In the genomic region with DNA sequence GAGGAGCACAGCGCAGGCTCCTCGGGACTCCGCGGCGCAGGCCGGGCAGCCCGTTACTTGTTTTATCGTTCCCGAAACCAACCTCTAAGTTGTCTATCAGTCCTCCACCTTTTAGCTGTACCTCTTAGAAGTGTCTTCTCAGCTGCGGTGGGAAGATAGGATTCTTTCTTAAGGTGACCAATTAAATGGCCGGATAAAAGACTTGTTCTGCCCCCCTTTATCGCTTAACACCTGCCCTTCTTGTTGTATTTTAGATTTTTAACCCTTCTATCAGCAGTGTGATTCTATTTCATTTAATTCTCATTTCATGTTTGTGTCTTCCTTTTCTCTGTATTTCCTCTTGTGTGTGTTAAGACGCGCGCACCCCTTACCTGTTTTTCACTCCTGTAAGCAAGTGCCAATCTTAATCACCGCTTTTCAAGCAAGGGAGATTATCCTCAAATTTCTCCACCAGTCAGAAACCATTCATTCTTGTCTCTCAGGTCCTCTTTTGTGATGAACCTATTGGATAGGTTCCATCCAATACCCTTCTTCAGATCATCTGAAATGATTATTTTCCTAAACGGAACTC, we compare ENCODE assay signal across 8 cellular contexts. TPM values are rescaled to one million over a fixed set of nuclear protein-coding genes. Genes with fewer than 3 reads are reported as not detected.
DNase-seq lines count a peak whose midpoint lies in the region; ATAC-seq and TF ChIP-seq lines count a peak whose summit lies in the region.

No MANE protein-coding gene starts in this region.

- H3K14ac ChIP-seq in IMR-90 (replicated peaks; ENCODE audit: low read depth, low read length), result peak overlapping the region; percentile 72

- DNase-seq in G401 (ENCODE audit: low spot score) (peak; percentile 75), IMR-90 (no peak), tibial nerve (ENCODE audit: low spot score in 2 of 2) (no peak), DMS153 (lab: John Stamatoyannopoulos, UW) (no peak)

- H3K9me3 ChIP-seq in IMR-90 (ENCODE audit: control insufficient read depth, insufficient read depth, low read length) (no peaks in the 10 kb centered on the region), liver (ENCODE audit: control insufficient read depth in 4 of 4, low read length in 3 of 4) (no peaks in the 10 kb centered on the region), tibial nerve (no peaks in the 10 kb centered on the region)

- ATAC-seq in GM19468 (IDR thresholded peaks at IDR 0.05; ENCODE audit: extremely low read depth, unreplicated experiment) (peak; percentile 14), IMR-90 (ENCODE audit: low read depth) (no peak), HG03432 (IDR thresholded peaks at IDR 0.05; ENCODE audit: unreplicated experiment) (no peak)

- H2BK120ac ChIP-seq in IMR-90 (ENCODE audit: low read depth, low read length), result peak overlapping the region; percentile 80; the same call in 1 of the 2 replicates

- POLR2A ChIA-PET in IMR-90 (lab: Charles Lee; ENCODE audit: unreplicated experiment), result interaction anchor here (0.7 to 0.8 kb wide), 2 partner anchors 14 to 39 kb away, joined by 3 to 7 read pairs; no protein-coding TSS in a partner anchor

- 40% methylated on average over 1 of the region's 17 CpGs; no CpG with 5 or more reads in 1 of the 2 experiments for WGBS in IMR-90 (ENCODE audit: extremely low coverage in 2 of 2, insufficient read length in 1 of 2), 2 experiments
- 19 to 26% (median 20%) methylated on average over 17 of the region's 17 CpGs for WGBS in adipose tissue, 3 donors
- WGBS in liver, result 16% methylated on average over 17 of the region's 17 CpGs
- WGBS in tibial nerve, 2 donors, result 27 to 28% methylated on average over 17 of the region's 17 CpGs

- peak overlapping the region; percentile 87 for H3K18ac ChIP-seq in IMR-90 (ENCODE audit: low read depth, low read length)

- TF ChIP-seq RAD21 in IMR-90 (IDR thresholded peaks at IDR 0.05; ENCODE audit: low read length) (no peak), liver (IDR thresholded peaks at IDR 0.05) (no peak)

- peak overlapping the region; percentile 76 for H3K4me3 ChIP-seq in IMR-90 (ENCODE audit: insufficient read depth, low read depth, low read length)
- H3K4me3 ChIP-seq in liver (ENCODE audit: low read depth in 1 of 3, low read length in 3 of 3), result peak overlapping the region; percentile 62 to 78 (median 70)
- H3K4me3 ChIP-seq in tibial nerve, result peak overlapping the region; percentile 68 to 91 (median 86)

- H4K91ac ChIP-seq in IMR-90 (ENCODE audit: insufficient read depth, low read depth, low read length), result peak overlapping the region; percentile 84

- dilution Hi-C loops in IMR-90 (cut with HindIII; ENCODE audit: low sequenced_read_pairs, unreplicated experiment), result no loop called here

- H2AK9ac ChIP-seq in IMR-90 (replicated peaks; ENCODE audit: low read depth, low read length, poor library complexity), result peak overlapping the region; percentile 82

- H3K4ac ChIP-seq in IMR-90 (ENCODE audit: low read depth, low read length), result peak overlapping the region; percentile 12; the same call in 1 of the 2 replicates

- no peak for TF ChIP-seq CTCF in IMR-90 (conservative IDR thresholded peaks at IDR 0.05; ENCODE audit: low read depth, low read length)
- no peak for TF ChIP-seq CTCF in liver (IDR thresholded peaks at IDR 0.05; ENCODE audit: low read depth, low read length, missing input control)
- TF ChIP-seq CTCF in tibial nerve (IDR thresholded peaks at IDR 0.05), result no peak

- TF ChIP-seq EP300 in tibial nerve (IDR thresholded peaks at IDR 0.05), result no peak

- BruUV-seq in IMR-90 (replicated peaks; lab: Mats Ljungman, UMichigan), result no TSS peak

- H2AK5ac ChIP-seq in IMR-90 (ENCODE audit: low read depth, low read length), result no peak overlapping the region

- peak overlapping the region; percentile 61; the same call in 2 of the 3 replicates for H2BK15ac ChIP-seq in IMR-90 (ENCODE audit: low read depth, low read length)

- peak overlapping the region; percentile 89 for H4K5ac ChIP-seq in IMR-90 (ENCODE audit: low read depth, low read length)

- CTCF ChIA-PET in IMR-90 (lab: Yijun Ruan, JAX), result interaction anchor here (1.2 kb wide), 1 partner anchor 23 kb away, joined by 3 read pairs; the partner anchor contains the start of gene BDH2

- no peak overlapping the region for H2BK20ac ChIP-seq in IMR-90 (ENCODE audit: low read depth, low read length)

- H3K27ac ChIP-seq in IMR-90 (ENCODE audit: insufficient read depth, low read length) (peak overlapping the region; percentile 71), adipose tissue (ENCODE audit: low read depth, low read length) (peak overlapping the region; percentile 73), liver (ENCODE audit: low read depth in 1 of 2, low read length in 2 of 2) (peak overlapping the region; percentile 97 to 99), tibial nerve (peak overlapping the region; percentile 62 to 93 (median 86))

- H3K36me3 ChIP-seq in IMR-90 (ENCODE audit: control insufficient read depth, insufficient read depth, low read length) (peaks cover 3% of the 10 kb centered on the region; the same call in 1 of the 2 replicates), liver (ENCODE audit: control insufficient read depth in 4 of 4, insufficient read depth in 3 of 4, low read depth in 1 of 4, low read length in 3 of 4) (peaks cover 0 to 10% (median 3%) of the 10 kb centered on the region in 4 donors), tibial nerve (peaks cover 0 to 27% (median 0%) of the 10 kb centered on the region in 3 donors)

- H3K4me2 ChIP-seq in IMR-90 (ENCODE audit: low read depth, low read length), result peak overlapping the region; percentile 95

- in situ Hi-C loops in G401 (cut with HindIII; ENCODE audit: low sequenced_read_pairs) (no loop called here), IMR-90 (cut with MboI; ENCODE audit: low sequenced_read_pairs) (no loop called here)

- peak overlapping the region; percentile 21; the same call in 1 of the 2 replicates for H3K23ac ChIP-seq in IMR-90 (ENCODE audit: low read depth, low read length)

- no peaks in the 10 kb centered on the region for H3K27me3 ChIP-seq in IMR-90 (ENCODE audit: control insufficient read depth, insufficient read depth, low read length)
- H3K27me3 ChIP-seq in liver (ENCODE audit: control insufficient read depth in 4 of 4, insufficient read depth in 4 of 4, low read length in 3 of 4), result no peaks in the 10 kb centered on the region
- H3K27me3 ChIP-seq in tibial nerve, result no peaks in the 10 kb centered on the region

- H2AFZ ChIP-seq in IMR-90 (replicated peaks; ENCODE audit: low read length, poor library complexity), result peak overlapping the region; percentile 93

- H3K9me1 ChIP-seq in IMR-90 (ENCODE audit: insufficient read depth, low read length), result peaks cover 6% of the 10 kb centered on the region; the same call in 1 of the 2 replicates

- peak overlapping the region; percentile 63 for H2BK5ac ChIP-seq in IMR-90 (ENCODE audit: low read depth, low read length, poor library complexity, severe bottlenecking)

- TF ChIP-seq POLR2A in IMR-90 (IDR thresholded peaks at IDR 0.05; ENCODE audit: low read depth, low read length), result no peak
- no peak for TF ChIP-seq POLR2A in tibial nerve (IDR thresholded peaks at IDR 0.05)

- no peaks in the 10 kb centered on the region for H4K20me1 ChIP-seq in IMR-90 (ENCODE audit: insufficient read depth, low read length)

- H3K9ac ChIP-seq in IMR-90 (ENCODE audit: low read depth, low read length) (peak overlapping the region; percentile 76), liver (ENCODE audit: low read depth in 1 of 2, low read length in 2 of 2) (peak overlapping the region; percentile 57 to 98)

- intact Hi-C loops in IMR-90 (cut with micrococcal nuclease), result loop anchor here (5.0 kb wide), 2 partner anchors 60 to 455 kb away; partner anchors contain the start of gene SLC9B1

- peak overlapping the region; percentile 91 to 96 for H4K8ac ChIP-seq in IMR-90 (ENCODE audit: low read depth in 2 of 2, low read length in 2 of 2)

- peaks cover 2% of the 10 kb centered on the region; the same call in 1 of the 2 replicates for H3K4me1 ChIP-seq in IMR-90 (ENCODE audit: control insufficient read depth, insufficient read depth, low read length)
- peaks cover 0 to 22% (median 10%) of the 10 kb centered on the region in 4 donors for H3K4me1 ChIP-seq in liver (ENCODE audit: control insufficient read depth in 4 of 4, insufficient read depth in 4 of 4, low read length in 3 of 4)
- peaks cover 0 to 29% (median 15%) of the 10 kb centered on the region in 4 donors for H3K4me1 ChIP-seq in tibial nerve

- peak overlapping the region; percentile 94 for H3K56ac ChIP-seq in IMR-90 (ENCODE audit: extremely low read depth, insufficient read depth, low read length)

- H3K79me1 ChIP-seq in IMR-90 (ENCODE audit: low read depth in 1 of 2, low read length in 2 of 2), result peaks cover 13 to 17% of the 10 kb centered on the region in 2 experiments

TF ChIP-seq in IMR-90, 13 proteins besides CTCF, POLR2A, EP300 and RAD21 (continues in another document):
- no peak for TF ChIP-seq NFE2L2 (IDR thresholded peaks at IDR 0.05; ENCODE audit: low read depth, low read length)

TF ChIP-seq in liver, 16 proteins besides CTCF, POLR2A, EP300 and RAD21 (continues in another document):
- TF ChIP-seq NR2F2 (IDR thresholded peaks at IDR 0.05) (no peak), GABPA (IDR thresholded peaks at IDR 0.05 in 1 of 2, conservative IDR thresholded peaks at IDR 0.05 in 1 of 2) (no peak)

RNA-seq across cellular contexts. Expression of gene SLC9B2, which starts 0.3 kb away (rescaled TPM):
- total RNA-seq in G401 (2014; rRNA removed; shearing (Covaris generic)), result 13.4 and 14.6 TPM in 2 replicates
- total RNA-seq in IMR-90 (2012; rRNA removed) (9.0 and 11.4 TPM in 2 replicates), liver (10 to 100 TPM; 36.2 to 47.0 TPM), tibial nerve (10 to 100 TPM; 13.1 to 29.4 (median 22.2) TPM)
- polyA plus RNA-seq in IMR-90 (2012; rRNA removed) (5.5 and 5.7 TPM in 2 replicates), adipose tissue (10 to 100 TPM in 2 of 3 donors, 1 to 10 TPM in 1; 2.5 to 16.6 (median 14.5) TPM), liver (10 to 100 TPM; 23.7 to 32.7 TPM)
- polyA plus RNA-seq in IMR-90 (2012; cell fraction: cytosol; rRNA removed), result 1.5 and 1.9 TPM in 2 replicates
- polyA plus RNA-seq in IMR-90 (2012; cell fraction: nucleus; rRNA removed; ENCODE audit: low replicate concordance), result 2.0 and 4.7 TPM in 2 replicates

RNA-seq across cellular contexts. Expression of gene BDH2, which starts 22.8 kb away (rescaled TPM):
- total RNA-seq in G401 (2014; rRNA removed; shearing (Covaris generic)), result 56.0 and 72.1 TPM in 2 replicates
- 36.4 and 52.2 TPM in 2 replicates for total RNA-seq in IMR-90 (2012; rRNA removed)
- polyA plus RNA-seq in IMR-90 (2012; rRNA removed), result 38.8 and 49.7 TPM in 2 replicates
- polyA plus RNA-seq in IMR-90 (2012; cell fraction: cytosol; rRNA removed), result 13.2 and 20.5 TPM in 2 replicates
- 20.3 and 254 TPM in 2 replicates for polyA plus RNA-seq in IMR-90 (2012; cell fraction: nucleus; rRNA removed; ENCODE audit: low replicate concordance)
- polyA plus RNA-seq in adipose tissue, result 10 to 100 TPM; 19.8 to 97.2 (median 35.1) TPM
- 10 to 100 TPM; 16.6 to 44.1 TPM for total RNA-seq in liver
- polyA plus RNA-seq in liver, result 10 to 100 TPM; 26.8 to 88.5 TPM
- total RNA-seq in tibial nerve, result 10 to 100 TPM; 35.7 to 95.3 (median 72.4) TPM

RNA-seq across cellular contexts. Expression of gene SLC9B1, which starts 57.4 kb away (rescaled TPM):
- not detected in 2 replicates for total RNA-seq in G401 (2014; rRNA removed; shearing (Covaris generic))
- total RNA-seq in IMR-90 (2012; rRNA removed), result 0.18 and 0.28 TPM in 2 replicates
- 0.07 TPM in 1 of 2 replicates, not detected in the other for polyA plus RNA-seq in IMR-90 (2012; rRNA removed)
- 0.26 TPM in 1 of 2 replicates, not detected in the other for polyA plus RNA-seq in IMR-90 (2012; cell fraction: cytosol; rRNA removed)
- 0.15 TPM in 1 of 2 replicates, not detected in the other for polyA plus RNA-seq in IMR-90 (2012; cell fraction: nucleus; rRNA removed; ENCODE audit: low replicate concordance)
- under 1 TPM; 0.18 to 0.79 (median 0.37) TPM for polyA plus RNA-seq in adipose tissue
- under 1 TPM; 0.50 to 0.51 TPM for total RNA-seq in liver
- polyA plus RNA-seq in liver, result under 1 TPM in 1 of 2 donors, not detected in 1; 0.19 TPM
- 1 to 10 TPM; 1.5 to 4.2 (median 2.4) TPM for total RNA-seq in tibial nerve
